ENCODE assay signal across 8 cellular contexts in the genomic region with DNA sequence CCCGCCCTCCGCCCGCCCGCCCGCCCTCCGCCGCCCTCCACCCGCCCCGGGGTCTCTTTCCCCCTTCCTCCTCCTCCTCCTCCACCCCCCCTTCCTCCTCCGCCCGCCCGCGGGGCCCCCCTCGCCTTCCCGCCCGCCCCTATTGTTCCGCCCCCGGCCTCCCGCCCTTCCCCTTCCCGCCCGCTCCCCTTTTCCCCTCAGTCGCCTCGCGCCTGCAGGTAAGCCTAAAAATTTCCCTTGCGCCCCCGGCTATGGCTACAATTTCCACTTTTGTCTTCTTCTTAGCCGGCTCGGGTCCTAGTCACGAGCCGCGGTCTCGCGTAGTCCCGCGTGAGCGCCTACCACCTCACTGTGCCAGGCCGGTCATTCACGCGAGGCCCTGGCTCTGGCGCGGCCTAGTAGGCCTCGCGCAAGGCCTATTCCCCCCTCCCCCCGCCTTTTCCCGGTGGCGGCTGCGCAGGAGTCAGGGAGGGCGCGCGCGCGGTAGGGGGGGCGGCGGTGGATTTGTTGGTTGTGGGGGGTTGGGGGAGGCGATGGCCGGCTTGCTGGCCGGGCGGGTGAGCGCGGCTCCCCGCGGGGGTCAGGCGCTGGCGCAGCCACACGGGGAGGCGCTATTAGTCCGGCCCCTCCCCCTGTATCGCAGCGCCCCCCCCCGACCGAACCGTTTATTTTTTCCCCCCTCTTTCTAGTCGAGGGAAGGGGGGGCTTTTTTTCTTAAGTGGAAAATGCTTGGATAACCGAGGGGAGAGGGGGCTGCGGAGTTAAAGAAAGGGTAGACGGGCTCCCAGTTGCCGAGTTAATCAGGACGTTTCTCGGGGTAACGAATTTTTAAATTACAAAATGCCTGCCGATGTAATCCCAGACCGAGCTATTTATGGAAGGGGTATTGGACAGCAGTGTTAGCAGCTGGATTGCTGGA. TPM values are rescaled to one million over a fixed set of nuclear protein-coding genes. Genes with fewer than 3 reads are reported as not detected.
A peak's percentile ranks its signal among the peaks of the same experiment; 100 is the strongest.
DNase-seq lines count a peak whose midpoint lies in the region; ATAC-seq and TF ChIP-seq lines count a peak whose summit lies in the region.

No MANE protein-coding gene starts in this region.

- no peak overlapping the region for H2AFZ ChIP-seq in neural progenitor cell (replicated peaks)

- peak overlapping the region; percentile 99 for H3K9ac ChIP-seq in neural progenitor cell

- peaks cover 30% of the 10 kb centered on the region for H3K4me1 Mint-ChIP-seq in neural progenitor cell
- peaks cover 57% of the 10 kb centered on the region for H3K4me1 Mint-ChIP-seq in stimulated activated naive CD8-positive, alpha-beta T cell treated with anti-CD3 and anti-CD28 coated beads, Interleukin-15, amount 100 ng/mL, for 72 hours

- in situ Hi-C loops in KBM-7 (cut with MboI; ENCODE audit: low pct_unique_long_range_greater_than_20kb, low sequenced_read_pairs) = no loop called here

- TF ChIP-seq CTCF in RWPE2 (IDR thresholded peaks at IDR 0.05; ENCODE audit: poor library complexity, severe bottlenecking) (peak; percentile 56), foreskin keratinocyte (conservative IDR thresholded peaks at IDR 0.05) (peak; percentile 66), neural progenitor cell (IDR thresholded peaks at IDR 0.05) (peak; percentile 57)

- H3K4me3 ChIP-seq in RWPE2 (ENCODE audit: severe bottlenecking) = peak overlapping the region; percentile 65
- peak overlapping the region; percentile 86 for H3K4me3 ChIP-seq in neural progenitor cell

- no peaks in the 10 kb centered on the region for H3K9me3 ChIP-seq in RWPE2 (ENCODE audit: severe bottlenecking)
- no peaks in the 10 kb centered on the region for H3K9me3 ChIP-seq in neural progenitor cell (ENCODE audit: low read depth)

- H3K4me1 ChIP-seq in RWPE2 (ENCODE audit: insufficient read depth, poor library complexity, severe bottlenecking) (peaks cover 8% of the 10 kb centered on the region), foreskin keratinocyte (peaks cover 3% of the 10 kb centered on the region), neural progenitor cell (peaks cover 29% of the 10 kb centered on the region)

- H3K36me3 ChIP-seq in RWPE2 (ENCODE audit: low read depth) (peaks cover 47% of the 10 kb centered on the region), neural progenitor cell (peaks cover 24% of the 10 kb centered on the region)

- H3K4me3 Mint-ChIP-seq in neural progenitor cell = peak overlapping the region; percentile 98
- H3K4me3 Mint-ChIP-seq in stimulated activated naive CD8-positive, alpha-beta T cell treated with anti-CD3 and anti-CD28 coated beads, Interleukin-15, amount 100 ng/mL, for 72 hours = peak overlapping the region; percentile 86 to 94

- H3K4me2 ChIP-seq in neural progenitor cell = peak overlapping the region; percentile 98

- ATAC-seq in RWPE2 (ENCODE audit: low read depth) (peak; percentile 31), foreskin keratinocyte (peak; percentile 33)
- ATAC-seq in stimulated activated naive CD8-positive, alpha-beta T cell treated with anti-CD3 and anti-CD28 coated beads, Interleukin-15, amount 100 ng/mL, for 72 hours = peak; percentile 48

- H3K27me3 ChIP-seq in RWPE2 (ENCODE audit: insufficient read depth, poor library complexity, severe bottlenecking) (no peaks in the 10 kb centered on the region), foreskin keratinocyte (no peaks in the 10 kb centered on the region), neural progenitor cell (no peaks in the 10 kb centered on the region)

- H4K20me1 ChIP-seq in neural progenitor cell (ENCODE audit: low read depth) = peaks cover 49% of the 10 kb centered on the region

- H3F3A ChIP-seq in neural progenitor cell (ENCODE audit: low read depth) = peaks cover 65% of the 10 kb centered on the region

- peak overlapping the region; percentile 99 for H3K27ac Mint-ChIP-seq in neural progenitor cell
- H3K27ac Mint-ChIP-seq in stimulated activated naive CD8-positive, alpha-beta T cell treated with anti-CD3 and anti-CD28 coated beads, Interleukin-15, amount 100 ng/mL, for 72 hours = peak overlapping the region; percentile 98 to 100

- peak overlapping the region; percentile 64 for H3K27ac ChIP-seq in RWPE2 (ENCODE audit: poor library complexity, severe bottlenecking)
- peak overlapping the region; percentile 98 for H3K27ac ChIP-seq in foreskin keratinocyte
- H3K27ac ChIP-seq in neural progenitor cell = peak overlapping the region; percentile 99

- no peaks in the 10 kb centered on the region for H3K27me3 Mint-ChIP-seq in neural progenitor cell (ENCODE audit: insufficient read depth, low read depth)
- no peaks in the 10 kb centered on the region for H3K27me3 Mint-ChIP-seq in stimulated activated naive CD8-positive, alpha-beta T cell treated with anti-CD3 and anti-CD28 coated beads, Interleukin-15, amount 100 ng/mL, for 72 hours

- DNase-seq in DMS 273 (lab: John Stamatoyannopoulos, UW; ENCODE audit: unreplicated experiment) (peak; percentile 83), DMS 273 treated with DMSO at 0.1 percent for 48 hours (lab: John Stamatoyannopoulos, UW) (no peak), KBM-7 (peak; percentile 68), RWPE2 (ENCODE audit: low spot score) (peak; percentile 87), foreskin keratinocyte (peak; percentile 51 to 70), neural progenitor cell (ENCODE audit: low spot score) (peak; percentile 95)
- peak; percentile 59 to 85 (median 70) for DNase-seq in activated naive CD4-positive, alpha-beta T cell (lab: John Stamatoyannopoulos, UW)
- peak; percentile 79 to 82 for DNase-seq in stimulated activated naive CD8-positive, alpha-beta T cell treated with anti-CD3 and anti-CD28 coated beads, Interleukin-15, amount 100 ng/mL, for 72 hours

- peaks cover 35% of the 10 kb centered on the region for H3K36me3 Mint-ChIP-seq in neural progenitor cell

- no peaks in the 10 kb centered on the region for H3K9me3 Mint-ChIP-seq in neural progenitor cell
- H3K9me3 Mint-ChIP-seq in stimulated activated naive CD8-positive, alpha-beta T cell treated with anti-CD3 and anti-CD28 coated beads, Interleukin-15, amount 100 ng/mL, for 72 hours = no peaks in the 10 kb centered on the region

- peaks cover 53% of the 10 kb centered on the region for H3K79me2 ChIP-seq in neural progenitor cell (ENCODE audit: low read depth)

RNA-seq across cellular contexts. Expression of gene PCBP2, which starts 0.5 kb away (rescaled TPM):
- 378 and 396 TPM in 2 replicates for total RNA-seq in foreskin keratinocyte
- 422 and 510 TPM in 2 replicates for polyA plus RNA-seq in foreskin keratinocyte
- total RNA-seq in neural progenitor cell (ENCODE audit: low replicate concordance) = 403 and 435 TPM in 2 replicates

RNA-seq across cellular contexts. Expression of gene PRR13, which starts 10.9 kb away (rescaled TPM):
- total RNA-seq in foreskin keratinocyte = 139 TPM in 2 replicates
- 204 and 208 TPM in 2 replicates for polyA plus RNA-seq in foreskin keratinocyte
- 52.2 and 67.2 TPM in 2 replicates for total RNA-seq in neural progenitor cell (ENCODE audit: low replicate concordance)

RNA-seq across cellular contexts. Expression of gene AMHR2, which starts 28.8 kb away (rescaled TPM):
- not detected in 2 replicates for total RNA-seq in foreskin keratinocyte
- not detected in 2 replicates for polyA plus RNA-seq in foreskin keratinocyte
- total RNA-seq in neural progenitor cell (ENCODE audit: low replicate concordance) = 0.34 TPM in 1 of 2 replicates, not detected in the other

RNA-seq across cellular contexts. Expression of gene MAP3K12, which starts 46.8 kb away (rescaled TPM):
- total RNA-seq in foreskin keratinocyte (11.3 and 13.3 TPM in 2 replicates), neural progenitor cell (ENCODE audit: low replicate concordance) (17.2 and 24.5 TPM in 2 replicates)
- 10.0 and 10.4 TPM in 2 replicates for polyA plus RNA-seq in foreskin keratinocyte

RNA-seq across cellular contexts. Expression of gene TARBP2, which starts 48.7 kb away (rescaled TPM):
- total RNA-seq in foreskin keratinocyte (46.4 and 48.0 TPM in 2 replicates), neural progenitor cell (ENCODE audit: low replicate concordance) (32.4 and 72.4 TPM in 2 replicates)
- 46.7 and 49.6 TPM in 2 replicates for polyA plus RNA-seq in foreskin keratinocyte
